In the genomic region with DNA sequence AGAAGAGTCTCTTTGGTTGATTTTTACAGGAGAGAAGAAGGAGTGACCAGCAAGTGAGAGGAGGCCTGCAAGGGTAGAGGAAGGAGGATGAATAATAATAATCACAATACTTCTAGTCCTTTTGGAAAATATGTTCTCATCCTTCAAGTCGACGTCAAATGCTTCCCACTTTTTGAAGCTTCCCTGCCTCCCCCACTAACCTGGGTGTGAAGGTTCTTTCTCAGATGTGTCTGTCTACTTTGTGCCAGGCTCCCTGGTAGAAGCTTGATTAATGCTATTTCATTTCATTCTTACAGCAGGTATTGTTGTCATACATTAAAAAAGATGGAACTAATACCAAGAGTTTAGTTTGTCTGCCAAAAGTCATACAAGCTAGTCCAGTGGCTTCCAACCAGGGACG, we compare ENCODE assay signal across 28 cellular contexts.
"Had no signal": no experiment of that assay in that cellular context is flagged by ENCODE, and none has a peak within 500 bp of the region (broad histone marks: within the 10 kb centered on the region; RNA-seq: fewer than 3 reads in every experiment).

No MANE protein-coding gene starts in this region.

- DNase-seq: stimulated activated CD4-positive, alpha-beta T cell treated with anti-CD3 and anti-CD28 coated beads, Interleukin-2, amount 100 ng/mL, for 48 hours; stimulated activated CD4-positive, alpha-beta T cell treated with anti-CD3 and anti-CD28 coated beads, Interleukin-4, amount 100 ng/mL, for 1 hour; stimulated activated CD4-positive, alpha-beta T cell treated with anti-CD3 and anti-CD28 coated beads, Interleukin-4, amount 100 ng/mL, for 24 hours; stimulated activated CD4-positive, alpha-beta T cell treated with anti-CD3 and anti-CD28 coated beads, Interleukin-4, amount 100 ng/mL, for 4 hours; stimulated activated CD8-positive, alpha-beta memory T cell treated with anti-CD3 and anti-CD28 coated beads, Interleukin-4, amount 100 ng/mL, for 48 hours; stimulated activated naive B cell treated with anti-CD40 and anti-IgM and Interleukin-4, amounts not matched to agents 10 μg/mL and 1 μg/mL and 100 μg/mL, for 72 hours; stimulated activated naive CD4-positive, alpha-beta T cell; stimulated activated naive CD4-positive, alpha-beta T cell treated with Interleukin-2 at 50 U/mL for 16 hours; stimulated activated naive CD8-positive, alpha-beta T cell treated with anti-CD3 and anti-CD28 coated beads, Interleukin-15, amount 100 ng/mL, for 72 hours; stimulated activated naive CD8-positive, alpha-beta T cell treated with anti-CD3 and anti-CD28 coated beads, Interleukin-15, Interleukin-2, amounts not matched to agents 100 U/mL and 50 U/mL, for 24 hours; stomach; substantia nigra; testis; thyroid gland; tibial artery; transverse colon; trophoblast cell; upper lobe of left lung; upper lobe of right lung; uterus had no signal

- H3K36me3 ChIP-seq: stomach, suprapubic skin, thoracic aorta, thyroid gland, tibial artery, tibial nerve, transverse colon, upper lobe of left lung, upper lobe of right lung, uterus, vagina had no signal

- H3K27ac ChIP-seq: stomach, suprapubic skin, testis, thoracic aorta, tibial artery, tibial nerve, transverse colon, upper lobe of left lung, upper lobe of right lung, uterus, vagina had no signal

- H3K9me3 Mint-ChIP-seq: stimulated activated effector memory CD8-positive, alpha-beta T cell treated with anti-CD3 and anti-CD28 coated beads, Interleukin-12 subunit alpha, Interleukin-12 subunit beta, amount 100 ng/mL, for 72 hours; stimulated activated memory B cell treated with anti-CD40 and anti-IgM and Interleukin-4, amounts not matched to agents 10 μg/mL and 1 μg/mL and 100 μg/mL, for 72 hours; stimulated activated naive CD8-positive, alpha-beta T cell treated with anti-CD3 and anti-CD28 coated beads, Interleukin-15, Interleukin-2, amounts not matched to agents 100 ng/mL and 50 ng/mL, for 24 hours; type B pancreatic cell had no signal

- H3K4me1 ChIP-seq: stomach, testis, tibial nerve, transverse colon, upper lobe of left lung, upper lobe of right lung, uterus had no signal

- H3K4me3 ChIP-seq: stomach, suprapubic skin, testis, thoracic aorta, thyroid gland, tibial artery, tibial nerve, transverse colon, upper lobe of left lung, upper lobe of right lung, uterus, vagina had no signal

- H3K9me3 ChIP-seq: stomach, suprapubic skin, testis, thoracic aorta, thyroid gland, tibial artery, tibial nerve, transverse colon, upper lobe of left lung, upper lobe of right lung, uterus, vagina had no signal

- H3K27me3 Mint-ChIP-seq: stimulated activated naive CD8-positive, alpha-beta T cell treated with anti-CD3 and anti-CD28 coated beads, Interleukin-15, Interleukin-2, amounts not matched to agents 100 ng/mL and 50 ng/mL, for 24 hours; type B pancreatic cell had no signal

- H3K36me3 Mint-ChIP-seq: stimulated activated effector memory CD8-positive, alpha-beta T cell treated with anti-CD3 and anti-CD28 coated beads, Interleukin-12 subunit alpha, Interleukin-12 subunit beta, amount 100 ng/mL, for 72 hours; stimulated activated memory B cell treated with anti-CD40 and anti-IgM and Interleukin-4, amounts not matched to agents 10 μg/mL and 1 μg/mL and 100 μg/mL, for 72 hours; stimulated activated naive B cell treated with anti-CD40 and anti-IgM and Interleukin-4, amounts not matched to agents 10 μg/mL and 1 μg/mL and 100 μg/mL, for 72 hours had no signal

- H3K27me3 ChIP-seq: stomach, suprapubic skin, testis, thyroid gland, tibial artery, tibial nerve, transverse colon, upper lobe of left lung, upper lobe of right lung, uterus, vagina had no signal

- H3K27ac Mint-ChIP-seq: stimulated activated effector memory CD8-positive, alpha-beta T cell treated with anti-CD3 and anti-CD28 coated beads, Interleukin-12 subunit alpha, Interleukin-12 subunit beta, amount 100 ng/mL, for 72 hours; stimulated activated memory B cell treated with anti-CD40 and anti-IgM and Interleukin-4, amounts not matched to agents 10 μg/mL and 1 μg/mL and 100 μg/mL, for 72 hours; stimulated activated naive B cell treated with anti-CD40 and anti-IgM and Interleukin-4, amounts not matched to agents 10 μg/mL and 1 μg/mL and 100 μg/mL, for 72 hours; stimulated activated naive CD8-positive, alpha-beta T cell treated with anti-CD3 and anti-CD28 coated beads, Interleukin-15, amount 100 ng/mL, for 72 hours; stimulated activated naive CD8-positive, alpha-beta T cell treated with anti-CD3 and anti-CD28 coated beads, Interleukin-15, Interleukin-2, amounts not matched to agents 100 ng/mL and 50 ng/mL, for 24 hours; type B pancreatic cell had no signal

- H3K4me3 Mint-ChIP-seq: stimulated activated effector memory CD8-positive, alpha-beta T cell treated with anti-CD3 and anti-CD28 coated beads, Interleukin-12 subunit alpha, Interleukin-12 subunit beta, amount 100 ng/mL, for 72 hours; stimulated activated memory B cell treated with anti-CD40 and anti-IgM and Interleukin-4, amounts not matched to agents 10 μg/mL and 1 μg/mL and 100 μg/mL, for 72 hours; stimulated activated naive B cell treated with anti-CD40 and anti-IgM and Interleukin-4, amounts not matched to agents 10 μg/mL and 1 μg/mL and 100 μg/mL, for 72 hours; stimulated activated naive CD8-positive, alpha-beta T cell treated with anti-CD3 and anti-CD28 coated beads, Interleukin-15, amount 100 ng/mL, for 72 hours; stimulated activated naive CD8-positive, alpha-beta T cell treated with anti-CD3 and anti-CD28 coated beads, Interleukin-15, Interleukin-2, amounts not matched to agents 100 ng/mL and 50 ng/mL, for 24 hours; type B pancreatic cell had no signal

- H3K4me1 Mint-ChIP-seq: stimulated activated effector memory CD8-positive, alpha-beta T cell treated with anti-CD3 and anti-CD28 coated beads, Interleukin-12 subunit alpha, Interleukin-12 subunit beta, amount 100 ng/mL, for 72 hours; stimulated activated naive B cell treated with anti-CD40 and anti-IgM and Interleukin-4, amounts not matched to agents 10 μg/mL and 1 μg/mL and 100 μg/mL, for 72 hours; stimulated activated naive CD8-positive, alpha-beta T cell treated with anti-CD3 and anti-CD28 coated beads, Interleukin-15, amount 100 ng/mL, for 72 hours had no signal
